20 cellular contexts compared by ENCODE assay signal in the genomic region with DNA sequence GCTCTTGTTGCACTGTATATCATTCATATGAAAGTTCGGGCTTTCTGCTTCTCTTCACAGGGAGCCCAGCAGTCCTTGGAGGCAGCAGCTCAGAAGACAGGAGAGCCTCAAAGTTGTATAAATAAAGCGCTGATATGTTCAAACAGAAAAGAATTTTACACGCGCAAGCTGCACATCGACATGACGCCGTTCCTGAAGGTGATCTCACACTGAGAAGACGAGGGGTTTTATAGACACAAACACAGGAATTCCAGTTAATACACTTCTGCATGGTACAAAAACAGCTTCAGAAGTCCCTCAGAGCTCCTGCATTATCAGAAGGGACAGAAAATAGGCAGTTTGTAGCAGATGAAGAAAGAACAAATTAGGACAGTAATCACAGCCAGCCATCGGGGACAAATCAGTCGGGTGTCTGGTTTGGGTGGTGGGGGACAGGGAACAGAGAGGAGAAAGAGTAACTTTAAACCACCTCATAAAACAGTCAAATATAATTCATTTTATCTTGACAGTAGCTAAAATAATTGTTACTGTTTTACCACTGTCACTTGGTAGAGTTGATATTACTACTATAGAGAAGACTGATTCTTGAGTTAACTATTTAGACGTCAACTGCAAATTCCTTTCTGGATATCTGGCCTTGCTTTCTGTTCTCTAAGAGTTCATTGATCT.
"Had no signal": no experiment of that assay in that cellular context is flagged by ENCODE, and none has a peak within 500 bp of the region (broad histone marks: within the 10 kb centered on the region; RNA-seq: fewer than 3 reads in every experiment).

No MANE protein-coding gene starts in this region.

- H3K27me3 Mint-ChIP-seq: progenitor cell of endocrine pancreas had no signal

- H3K4me3 Mint-ChIP-seq: natural killer cell; stimulated activated memory B cell treated with anti-CD40 and anti-IgM and Interleukin-4, amounts not matched to agents 10 μg/mL and 1 μg/mL and 100 μg/mL, for 72 hours; stimulated activated naive CD8-positive, alpha-beta T cell treated with anti-CD3 and anti-CD28 coated beads, Interleukin-15, Interleukin-2, amounts not matched to agents 100 ng/mL and 50 ng/mL, for 24 hours had no signal

- H3K9me3 Mint-ChIP-seq: natural killer cell; stimulated activated memory B cell treated with anti-CD40 and anti-IgM and Interleukin-4, amounts not matched to agents 10 μg/mL and 1 μg/mL and 100 μg/mL, for 72 hours; stimulated activated naive CD8-positive, alpha-beta T cell treated with anti-CD3 and anti-CD28 coated beads, Interleukin-15, Interleukin-2, amounts not matched to agents 100 ng/mL and 50 ng/mL, for 24 hours had no signal

- H3K4me3 ChIP-seq: esophagus squamous epithelium, ovary, tibial artery, upper lobe of left lung, uterus had no signal

- H3K4me1 ChIP-seq: esophagus squamous epithelium, foreskin keratinocyte, tibial artery, upper lobe of left lung had no signal

- H3K4me1 Mint-ChIP-seq: natural killer cell; stimulated activated memory B cell treated with anti-CD40 and anti-IgM and Interleukin-4, amounts not matched to agents 10 μg/mL and 1 μg/mL and 100 μg/mL, for 72 hours had no signal

- H3K36me3 Mint-ChIP-seq: natural killer cell; stimulated activated memory B cell treated with anti-CD40 and anti-IgM and Interleukin-4, amounts not matched to agents 10 μg/mL and 1 μg/mL and 100 μg/mL, for 72 hours had no signal

- H3K36me3 ChIP-seq: esophagus squamous epithelium, ovary, tibial artery, upper lobe of left lung, uterus had no signal

- H3K27ac ChIP-seq: esophagus squamous epithelium, foreskin keratinocyte, ovary, tibial artery, upper lobe of left lung, uterus had no signal

- ATAC-seq: foreskin keratinocyte; left lobe of liver; natural killer cell; right cardiac atrium; stimulated activated memory B cell treated with anti-CD40 and anti-IgM and Interleukin-4, amounts not matched to agents 10 μg/mL and 1 μg/mL and 100 μg/mL, for 72 hours had no signal

- DNase-seq: central memory CD4-positive, alpha-beta T cell; effector memory CD4-positive, alpha-beta T cell; esophagus squamous epithelium; foreskin keratinocyte; head of caudate nucleus; hypothalamus; kidney glomerular epithelial cell; mammary epithelial cell; natural killer cell; ovary; right cardiac atrium; small intestine; stimulated activated CD4-positive, alpha-beta T cell treated with anti-CD3 and anti-CD28 coated beads, Interleukin-4, amount 100 ng/mL, for 24 hours; tibial artery; upper lobe of left lung; uterus had no signal

- H3K27me3 ChIP-seq: ovary, tibial artery, upper lobe of left lung, uterus had no signal

- H3K9me3 ChIP-seq: esophagus squamous epithelium, ovary, tibial artery, upper lobe of left lung, uterus had no signal

- H3K27ac Mint-ChIP-seq: natural killer cell; progenitor cell of endocrine pancreas; stimulated activated memory B cell treated with anti-CD40 and anti-IgM and Interleukin-4, amounts not matched to agents 10 μg/mL and 1 μg/mL and 100 μg/mL, for 72 hours; stimulated activated naive CD8-positive, alpha-beta T cell treated with anti-CD3 and anti-CD28 coated beads, Interleukin-15, Interleukin-2, amounts not matched to agents 100 ng/mL and 50 ng/mL, for 24 hours had no signal
